ENCODE assay signal across 11 cellular contexts in genomic region chr5:126471875-126472537, GRCh38.
DNase-seq lines count a peak whose midpoint lies in the region; ATAC-seq and TF ChIP-seq lines count a peak whose summit lies in the region.
"Had no signal": no experiment of that assay in that cellular context is flagged by ENCODE, and none has a peak within 500 bp of the region (broad histone marks: within the 10 kb centered on the region; RNA-seq: fewer than 3 reads in every experiment).

No MANE protein-coding gene starts in this region.

- TF ChIP-seq CTCF in RWPE1 (conservative IDR thresholded peaks at IDR 0.05; ENCODE audit: low read depth) = no peak

- peak; percentile 81 for ATAC-seq in GM18870 (IDR thresholded peaks at IDR 0.05; ENCODE audit: unreplicated experiment)
- ATAC-seq in GM21515 (IDR thresholded peaks at IDR 0.05; ENCODE audit: unreplicated experiment) = no peak
- no peak for ATAC-seq in HG03025 (IDR thresholded peaks at IDR 0.05; ENCODE audit: low FRiP score, unreplicated experiment)

- no peak overlapping the region for H3K27ac ChIP-seq in RWPE1
- H3K27ac ChIP-seq: prostate gland had no signal

- POLR2A ChIA-PET in RWPE1 (lab: Yijun Ruan, JAX; ENCODE audit: low non-redundant PET) = no interaction called here

- CTCF ChIA-PET in RWPE1 (lab: Yijun Ruan, JAX) = no interaction called here

- peak; percentile 75 for DNase-seq in RWPE1 (ENCODE audit: low spot score)
- DNase-seq in fibroblast of peridontal ligament (ENCODE audit: extremely low read depth) = peak; percentile 91
- peak; percentile 83 for DNase-seq in stromal cell of bone marrow (ENCODE audit: low read depth)
- no peak for DNase-seq in SW480 (ENCODE audit: low spot score)
- DNase-seq in stimulated activated CD8-positive, alpha-beta memory T cell treated with anti-CD3 and anti-CD28 coated beads, Interleukin-4, amount 100 ng/mL, for 48 hours = no peak
- DNase-seq: activated CD4-positive, alpha-beta T cell treated with anti-CD3 and anti-CD28 coated beads, Interleukin-2, amount 10 ng/mL, durations not matched to agents 24 days and 14 days; NCI-H1436 had no signal

Comparison
In these comparisons a context has a peak if more than half of its experiments do, and no peak if none do; other contexts are left out.
1. DNase-seq: peak in RWPE1 (single experiment), fibroblast of peridontal ligament (single experiment) and stromal cell of bone marrow (single experiment); none in SW480 (single experiment) and stimulated activated CD8-positive, alpha-beta memory T cell treated with anti-CD3 and anti-CD28 coated beads, Interleukin-4, amount 100 ng/mL, for 48 hours (single experiment).